ENCODE assay signal across 10 cellular contexts in genomic region chr11:44979536-44980399, GRCh38. TPM values are rescaled to one million over a fixed set of nuclear protein-coding genes. Genes with fewer than 3 reads are reported as not detected.
DNase-seq lines count a peak whose midpoint lies in the region; ATAC-seq, FAIRE-seq and TF ChIP-seq lines count a peak whose summit lies in the region.
"Had no signal": no experiment of that assay in that cellular context is flagged by ENCODE, and none has a peak within 500 bp of the region (broad histone marks: within the 10 kb centered on the region; RNA-seq: fewer than 3 reads in every experiment).

No MANE protein-coding gene starts in this region.

- peak overlapping the region; percentile 73 for H3K4me2 ChIP-seq in keratinocyte (ENCODE audit: control insufficient read depth, extremely low read depth, insufficient read depth, low read depth, low read length)

- peak overlapping the region; percentile 52 for H3K9ac ChIP-seq in keratinocyte (ENCODE audit: control insufficient read depth, extremely low read depth, insufficient read depth, low read length)

- dilution Hi-C loops in keratinocyte (cut with MboI; ENCODE audit: extremely low pct_ligation_motif_present, low sequenced_read_pairs): no loop called here

- ATAC-seq in GM21825 (IDR thresholded peaks at IDR 0.05; ENCODE audit: unreplicated experiment) (no peak), HG02571 (IDR thresholded peaks at IDR 0.05; ENCODE audit: unreplicated experiment) (no peak)

- peak; percentile 92 for FAIRE-seq in keratinocyte (lab: Jason Lieb, UNC)

- DNase-seq in NCI-H510A treated with DMSO at 0.1 percent for 48 hours (lab: John Stamatoyannopoulos, UW) (peak; percentile 7), NCI-H510A (lab: John Stamatoyannopoulos, UW) (no peak), SHP77 treated with DMSO at 0.1 percent for 48 hours (lab: John Stamatoyannopoulos, UW) (peak; percentile 78), keratinocyte (ENCODE audit: low read depth, low spot score) (peak; percentile 48), suprapubic skin (ENCODE audit: low spot score in 2 of 2) (no peak)
- DNase-seq in activated CD8-positive, alpha-beta memory T cell treated with anti-CD3 and anti-CD28 coated beads, Interleukin-2, amount 50 U/mL, for 4 hours: no peak
- DNase-seq: activated naive CD4-positive, alpha-beta T cell treated with Interleukin-2 at 50 U/mL for 16 hours; hippocampal formation had no signal

- H3K79me2 ChIP-seq in keratinocyte (ENCODE audit: control insufficient read depth, insufficient read depth, low read length): no peaks in the 10 kb centered on the region

- TF ChIP-seq POLR2A in suprapubic skin (IDR thresholded peaks at IDR 0.05): no peak

- 60% methylated on average over 25 of the region's 25 CpGs for WGBS in suprapubic skin

- H3K9me3 ChIP-seq in keratinocyte (ENCODE audit: control insufficient read depth, low read depth, low read length) (no peaks in the 10 kb centered on the region), suprapubic skin (no peaks in the 10 kb centered on the region)

- H3K36me3 ChIP-seq in keratinocyte (ENCODE audit: control insufficient read depth in 2 of 2, extremely low read depth in 1 of 2, insufficient read depth in 2 of 2, low read length in 2 of 2): no peaks in the 10 kb centered on the region
- H3K36me3 ChIP-seq in suprapubic skin: no peaks in the 10 kb centered on the region

- H3K27me3 ChIP-seq in keratinocyte (ENCODE audit: control insufficient read depth, extremely low read depth, insufficient read depth, low read length) (no peaks in the 10 kb centered on the region), suprapubic skin (no peaks in the 10 kb centered on the region)

- H3K27ac ChIP-seq in keratinocyte (ENCODE audit: control insufficient read depth, insufficient read depth, low read length): peak overlapping the region; percentile 80
- H3K27ac ChIP-seq in suprapubic skin: peak overlapping the region; percentile 57

- no peaks in the 10 kb centered on the region for H4K20me1 ChIP-seq in keratinocyte (ENCODE audit: control insufficient read depth, extremely low read depth, insufficient read depth, low read length)

- TF ChIP-seq CTCF in keratinocyte (optimal IDR thresholded peaks at IDR 0.05 in 1 of 3, IDR thresholded peaks at IDR 0.05 in 1 of 3, conservative IDR thresholded peaks at IDR 0.05 in 1 of 3; ENCODE audit: extremely low read depth in 1 of 3, insufficient read depth in 2 of 3, low read length in 3 of 3): no peak
- TF ChIP-seq CTCF in suprapubic skin (IDR thresholded peaks at IDR 0.05): no peak

- H3K4me3 ChIP-seq in keratinocyte (ENCODE audit: control insufficient read depth in 2 of 3, extremely low read depth in 1 of 3, insufficient read depth in 2 of 3, low read depth in 1 of 3, low read length in 3 of 3) (no peak overlapping the region), suprapubic skin (no peak overlapping the region)

- no peaks in the 10 kb centered on the region for H3K9me1 ChIP-seq in keratinocyte (ENCODE audit: control insufficient read depth, extremely low read depth, insufficient read depth, low read length)

- H3K4me1 ChIP-seq in keratinocyte (ENCODE audit: control insufficient read depth, extremely low read depth, insufficient read depth, low read length) (peaks cover 38% of the 10 kb centered on the region), suprapubic skin (peaks cover 32% of the 10 kb centered on the region)

- peak overlapping the region; percentile 98 for H2AFZ ChIP-seq in keratinocyte (ENCODE audit: control insufficient read depth, low read length)

- no peak for TF ChIP-seq EP300 in suprapubic skin (IDR thresholded peaks at IDR 0.05)

RNA-seq across cellular contexts. Expression of gene TP53I11, which starts 29.1 kb away (rescaled TPM):
- 13.2 to 23.4 TPM (median 21.4 TPM) in 3 replicates for polyA plus RNA-seq in keratinocyte
- 5.1 TPM for polyA plus RNA-seq in keratinocyte (2011; ENCODE audit: low read depth)
- 22.7 and 46.1 TPM in 2 replicates for polyA plus RNA-seq in keratinocyte (2011; cell fraction: cytosol; rRNA removed)
- 45.2 and 69.9 TPM in 2 replicates for polyA plus RNA-seq in keratinocyte (2011; cell fraction: nucleus; rRNA removed)
- 17.6 and 64.9 TPM in 2 replicates for polyA plus RNA-seq in keratinocyte (2012; ENCODE audit: low replicate concordance)
- polyA minus RNA-seq in keratinocyte: 30.6 to 101 TPM (median 32.7 TPM) in 3 replicates
- 46.2 TPM for polyA minus RNA-seq in keratinocyte (2011; cell fraction: cytosol; rRNA and poly(A)+ RNA removed)
- 28.5 and 32.7 TPM in 2 replicates for polyA minus RNA-seq in keratinocyte (2011; cell fraction: nucleus; rRNA and poly(A)+ RNA removed)
- 10 to 100 TPM; 58.0 to 91.5 (median 70.6) TPM for total RNA-seq in suprapubic skin

Comparison
In these comparisons a context has a peak if more than half of its experiments do, and no peak if none do; other contexts are left out.
1. DNase-seq: peak in NCI-H510A treated with DMSO at 0.1 percent for 48 hours (single experiment), SHP77 treated with DMSO at 0.1 percent for 48 hours (single experiment) and keratinocyte (single experiment); none in NCI-H510A (single experiment), suprapubic skin (0 of 2) and activated CD8-positive, alpha-beta memory T cell treated with anti-CD3 and anti-CD28 coated beads, Interleukin-2, amount 50 U/mL, for 4 hours (single experiment).